In genomic region chr2:231886071-231886681, GRCh38 we compare ENCODE assay signal across 2 cellular contexts.
TF ChIP-seq lines count a peak whose summit lies in the region.

No MANE protein-coding gene starts in this region.

TF ChIP-seq in HepG2, 621 proteins besides CTCF, POLR2A, EP300 and RAD21:
- TF ChIP-seq ZNF143 (CRISPR knock-in tag; IDR thresholded peaks at IDR 0.05) (0 out of 2 replicates have a peak, but pooled peaks have one; percentile 46), ZFAT (CRISPR knock-in tag; conservative IDR thresholded peaks at IDR 0.05) (no peak)
TF ChIP-seq in HepG2: peak in this region for 1.

TF ChIP-seq in GM12878, 131 proteins besides CTCF, POLR2A, EP300 and RAD21:
- TF ChIP-seq SIX5 (IDR thresholded peaks at IDR 0.05; ENCODE audit: low read depth, low read length, severe bottlenecking) (peak; percentile 34), BCL3 (IDR thresholded peaks at IDR 0.05; ENCODE audit: borderline replicate concordance, insufficient read depth, low read depth, low read length, poor library complexity, severe bottlenecking) (no peak), NR2C1 (IDR thresholded peaks at IDR 0.05) (no peak)
